20 cellular contexts compared by ENCODE assay signal in the genomic region with DNA sequence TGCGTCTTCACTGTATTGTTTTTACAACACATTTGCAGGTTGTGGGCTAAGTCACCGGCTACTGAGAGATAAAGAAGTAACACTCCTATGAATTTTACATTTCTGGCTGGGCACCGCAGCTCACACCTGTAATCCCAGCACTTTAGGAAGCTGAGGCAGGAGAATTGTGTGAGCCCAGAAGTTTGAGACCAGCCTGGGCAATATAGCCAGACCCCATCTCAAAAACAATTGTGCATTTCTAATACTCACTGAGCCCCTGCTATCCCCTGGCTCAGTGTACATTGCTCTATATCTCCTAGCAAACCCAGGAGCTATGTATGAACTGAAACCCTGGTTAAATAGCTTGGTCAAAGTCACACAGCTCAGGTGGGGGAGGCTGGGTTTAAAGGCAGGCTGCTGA.
A peak's percentile ranks its signal among the peaks of the same experiment; 100 is the strongest.
DNase-seq lines count a peak whose midpoint lies in the region; ATAC-seq, FAIRE-seq and TF ChIP-seq lines count a peak whose summit lies in the region.
"Had no signal": no experiment of that assay in that cellular context is flagged by ENCODE, and none has a peak within 500 bp of the region (broad histone marks: within the 10 kb centered on the region; RNA-seq: fewer than 3 reads in every experiment).

No MANE protein-coding gene starts in this region.

- no peaks in the 10 kb centered on the region for H3K9me3 Mint-ChIP-seq in GM23338
- H3K9me3 Mint-ChIP-seq in progenitor cell of endocrine pancreas (ENCODE audit: low read depth): no peaks in the 10 kb centered on the region
- H3K9me3 Mint-ChIP-seq in natural killer cell treated with Interleukin-12 subunit alpha and Interleukin-12 subunit beta and Interleukin-15 and Interleukin-18, amount 100 ng/mL, for 72 hours: no peaks in the 10 kb centered on the region
- H3K9me3 Mint-ChIP-seq: activated naive CD8-positive, alpha-beta T cell treated with anti-CD3 and anti-CD28 coated beads, Interleukin-2, amount 10 ng/mL, durations not matched to agents 7 days and 5 days had no signal

- H3K9me2 ChIP-seq in GM23338 (ENCODE audit: insufficient read depth) (no peaks in the 10 kb centered on the region; the same call in 1 of the 2 replicates), OCI-LY7 (ENCODE audit: insufficient read depth, low read length) (no peaks in the 10 kb centered on the region)

- H4K20me1 ChIP-seq in GM23338 (replicated peaks; ENCODE audit: insufficient read depth) (no peaks in the 10 kb centered on the region), OCI-LY7 (ENCODE audit: insufficient read depth, low read length) (no peaks in the 10 kb centered on the region), endothelial cell of umbilical vein (replicated peaks; ENCODE audit: control insufficient read depth, extremely low read depth, insufficient read depth, low read length) (no peaks in the 10 kb centered on the region)

- H3K36me3 Mint-ChIP-seq in GM23338 (ENCODE audit: low read depth): no peaks in the 10 kb centered on the region; the same call in 2 of the 3 replicates
- H3K36me3 Mint-ChIP-seq in progenitor cell of endocrine pancreas (ENCODE audit: insufficient read depth): no peaks in the 10 kb centered on the region
- no peaks in the 10 kb centered on the region for H3K36me3 Mint-ChIP-seq in natural killer cell treated with Interleukin-12 subunit alpha and Interleukin-12 subunit beta and Interleukin-15 and Interleukin-18, amount 100 ng/mL, for 72 hours
- H3K36me3 Mint-ChIP-seq: activated naive CD8-positive, alpha-beta T cell treated with anti-CD3 and anti-CD28 coated beads, Interleukin-2, amount 10 ng/mL, durations not matched to agents 7 days and 5 days had no signal

- BruUV-seq in OCI-LY7 (replicated peaks; lab: Mats Ljungman, UMichigan) (no TSS peak), endothelial cell of umbilical vein (replicated peaks; lab: Mats Ljungman, UMichigan) (no TSS peak)

- H3K27me3 ChIP-seq in GM23338 (ENCODE audit: insufficient read depth) (peaks cover 35% of the 10 kb centered on the region), endothelial cell of umbilical vein (ENCODE audit: control insufficient read depth in 2 of 2, insufficient read depth in 2 of 2, low read length in 2 of 2) (peaks cover 5 to 7% of the 10 kb centered on the region in 2 experiments)
- H3K27me3 ChIP-seq: MG63 had no signal

- no peaks in the 10 kb centered on the region for H3K9me1 ChIP-seq in endothelial cell of umbilical vein (replicated peaks; ENCODE audit: control insufficient read depth, extremely low read depth, insufficient read depth, low read length)

- peak; percentile 4 for FAIRE-seq in endothelial cell of umbilical vein (lab: Jason Lieb, UNC)
- FAIRE-seq: bronchial epithelial cell, HTR-8/SVneo had no signal

- peaks cover 4% of the 10 kb centered on the region; the same call in 1 of the 2 replicates for H3F3A ChIP-seq in GM23338 (replicated peaks; ENCODE audit: low read depth)

- H3K27ac Mint-ChIP-seq in GM23338 (no peak overlapping the region), progenitor cell of endocrine pancreas (no peak overlapping the region)
- H3K27ac Mint-ChIP-seq in natural killer cell treated with Interleukin-12 subunit alpha and Interleukin-12 subunit beta and Interleukin-15 and Interleukin-18, amount 100 ng/mL, for 72 hours: no peak overlapping the region
- H3K27ac Mint-ChIP-seq: activated CD8-positive, alpha-beta T cell treated with anti-CD3 and anti-CD28 coated beads, Interleukin-2, amount 10 ng/mL, durations not matched to agents 7 days and 5 days; activated naive CD8-positive, alpha-beta T cell treated with anti-CD3 and anti-CD28 coated beads, Interleukin-2, amount 10 ng/mL, durations not matched to agents 7 days and 5 days had no signal

- dilution Hi-C loops in endothelial cell of umbilical vein (cut with MboI; ENCODE audit: extremely low pct_ligation_motif_present, low sequenced_read_pairs): no loop called here

- H3K4me2 ChIP-seq in GM23338: peak overlapping the region; percentile 79
- peak overlapping the region; percentile 88; the same call in 1 of the 2 replicates for H3K4me2 ChIP-seq in OCI-LY7 (ENCODE audit: low read length)
- no peak overlapping the region for H3K4me2 ChIP-seq in endothelial cell of umbilical vein (ENCODE audit: insufficient read depth, low read length)

- no peak overlapping the region for H3K9ac ChIP-seq in endothelial cell of umbilical vein (replicated peaks; ENCODE audit: extremely low read depth, insufficient read depth, low read length)

- H3K4me3 ChIP-seq in GM23338: peak overlapping the region; percentile 61; the same call in 1 of the 2 replicates
- H3K4me3 ChIP-seq in OCI-LY7 (ENCODE audit: low read depth, low read length, poor library complexity, severe bottlenecking): no peak overlapping the region
- H3K4me3 ChIP-seq in endothelial cell of umbilical vein (replicated peaks in 1 of 3; ENCODE audit: insufficient read depth in 1 of 3, low read depth in 1 of 3, low read length in 3 of 3): no peak overlapping the region
- H3K4me3 ChIP-seq: lung had no signal

- H3K4me1 Mint-ChIP-seq in GM23338: peaks cover 22% of the 10 kb centered on the region
- peaks cover 12% of the 10 kb centered on the region for H3K4me1 Mint-ChIP-seq in progenitor cell of endocrine pancreas (ENCODE audit: low read depth)
- peaks cover 2 to 10% of the 10 kb centered on the region in 2 donors for H3K4me1 Mint-ChIP-seq in natural killer cell treated with Interleukin-12 subunit alpha and Interleukin-12 subunit beta and Interleukin-15 and Interleukin-18, amount 100 ng/mL, for 72 hours (ENCODE audit: low read depth in 2 of 2)

- in situ Hi-C loops in KBM-7 (cut with MboI; ENCODE audit: low pct_unique_long_range_greater_than_20kb, low sequenced_read_pairs): no loop called here

- no peaks in the 10 kb centered on the region for H3K9me3 ChIP-seq in OCI-LY7 (ENCODE audit: low read length)
- no peaks in the 10 kb centered on the region for H3K9me3 ChIP-seq in endothelial cell of umbilical vein (replicated peaks; ENCODE audit: control insufficient read depth, insufficient read depth, low read length)
- H3K9me3 ChIP-seq: MG63 had no signal

- H3K4me1 ChIP-seq in GM23338 (ENCODE audit: insufficient read depth) (peaks cover 33% of the 10 kb centered on the region), OCI-LY7 (ENCODE audit: insufficient read depth, low read length, poor library complexity, severe bottlenecking) (peaks cover 46% of the 10 kb centered on the region), endothelial cell of umbilical vein (ENCODE audit: control insufficient read depth, extremely low read depth, insufficient read depth, low read length) (peaks cover 2% of the 10 kb centered on the region)

- DNase-seq in GM23338 (ENCODE audit: low spot score) (no peak), OCI-LY7 (ENCODE audit: low spot score) (no peak), endothelial cell of umbilical vein (ENCODE audit: low read depth, low spot score) (no peak), progenitor cell of endocrine pancreas (ENCODE audit: low spot score, unreplicated experiment) (no peak), omental fat pad (ENCODE audit: low spot score) (no peak), KBM-7 (no peak)
- DNase-seq in natural killer cell treated with Interleukin-12 subunit alpha and Interleukin-12 subunit beta and Interleukin-15 and Interleukin-18, amount 100 ng/mL, for 72 hours (ENCODE audit: low spot score): no peak
- DNase-seq: activated CD8-positive, alpha-beta T cell treated with anti-CD3 and anti-CD28 coated beads, Interleukin-2, amount 10 ng/mL, durations not matched to agents 7 days and 5 days; activated naive CD8-positive, alpha-beta T cell treated with anti-CD3 and anti-CD28 coated beads, Interleukin-2, amount 10 ng/mL, durations not matched to agents 7 days and 5 days; dorsolateral prefrontal cortex; glutamatergic neuron; MG63; NCI-H187 treated with DMSO at 0.1 percent for 48 hours; Right ventricle myocardium superior; stimulated activated CD4-positive, alpha-beta T cell treated with anti-CD3 and anti-CD28 coated beads, Interleukin-4, amount 100 ng/mL, for 4 hours; T-helper 1 cell had no signal

- intact Hi-C loops in OCI-LY7 (cut with micrococcal nuclease; ENCODE audit: unreplicated experiment): loop anchor here (10.0 kb wide), 1 partner anchor 616 kb away; no protein-coding TSS in a partner anchor
- intact Hi-C loops in endothelial cell of umbilical vein (cut with micrococcal nuclease): no loop called here

- H3K36me3 ChIP-seq in GM23338 (ENCODE audit: insufficient read depth) (no peaks in the 10 kb centered on the region), OCI-LY7 (ENCODE audit: insufficient read depth, low read length) (no peaks in the 10 kb centered on the region), endothelial cell of umbilical vein (ENCODE audit: control insufficient read depth in 2 of 2, extremely low read depth in 1 of 2, insufficient read depth in 2 of 2, low read length in 2 of 2) (no peaks in the 10 kb centered on the region)
- H3K36me3 ChIP-seq: MG63 had no signal

- no peak overlapping the region for H3K27ac ChIP-seq in GM23338 (ENCODE audit: low read depth)
- no peak overlapping the region for H3K27ac ChIP-seq in OCI-LY7 (ENCODE audit: low read depth, low read length, poor library complexity, severe bottlenecking)
- H3K27ac ChIP-seq in endothelial cell of umbilical vein (ENCODE audit: insufficient read depth, low read depth, low read length): no peak overlapping the region
- H3K27ac ChIP-seq: C4-2B had no signal

- H3K79me2 ChIP-seq in GM23338 (replicated peaks; ENCODE audit: insufficient read depth) (no peaks in the 10 kb centered on the region), OCI-LY7 (ENCODE audit: insufficient read depth, low read depth, low read length) (no peaks in the 10 kb centered on the region), endothelial cell of umbilical vein (ENCODE audit: control insufficient read depth, insufficient read depth, low read length) (no peaks in the 10 kb centered on the region)

- TF ChIP-seq CTCF in GM23338 (conservative IDR thresholded peaks at IDR 0.05; ENCODE audit: low read depth in 2 of 2) (no peak), OCI-LY7 (conservative IDR thresholded peaks at IDR 0.05; ENCODE audit: low read length) (no peak), endothelial cell of umbilical vein (IDR thresholded peaks at IDR 0.05; ENCODE audit: extremely low read depth in 1 of 2, insufficient read depth in 1 of 2, low read depth in 1 of 2, low read length in 2 of 2) (no peak), progenitor cell of endocrine pancreas (IDR thresholded peaks at IDR 0.05; ENCODE audit: unreplicated experiment) (no peak), omental fat pad (IDR thresholded peaks at IDR 0.05) (no peak)

- POLR2A ChIA-PET in OCI-LY7 (lab: Charles Lee): interaction anchor here (0.5 to 1.9 kb wide), 8 partner anchors 11 to 293 kb away, joined by 3 to 11 read pairs (median 6); no protein-coding TSS in a partner anchor
- POLR2A ChIA-PET in endothelial cell of umbilical vein (lab: Charles Lee): no interaction called here

- ATAC-seq in GM23338 (no peak), omental fat pad (ENCODE audit: low FRiP score) (no peak)
- no peak for ATAC-seq in natural killer cell treated with Interleukin-12 subunit alpha and Interleukin-12 subunit beta and Interleukin-15 and Interleukin-18, amount 100 ng/mL, for 72 hours
- ATAC-seq: activated CD8-positive, alpha-beta T cell treated with anti-CD3 and anti-CD28 coated beads, Interleukin-2, amount 10 ng/mL, durations not matched to agents 7 days and 5 days had no signal

- no peak for TF ChIP-seq POLR2A in endothelial cell of umbilical vein (IDR thresholded peaks at IDR 0.05; ENCODE audit: low read depth, low read length)

- H3K4me3 Mint-ChIP-seq in GM23338 (no peak overlapping the region), progenitor cell of endocrine pancreas (ENCODE audit: low read depth) (peak overlapping the region; percentile 75)
- no peak overlapping the region for H3K4me3 Mint-ChIP-seq in natural killer cell treated with Interleukin-12 subunit alpha and Interleukin-12 subunit beta and Interleukin-15 and Interleukin-18, amount 100 ng/mL, for 72 hours

- peak overlapping the region; percentile 87 for H2AFZ ChIP-seq in GM23338
- H2AFZ ChIP-seq in OCI-LY7 (ENCODE audit: low read length): peak overlapping the region; percentile 82; the same call in 1 of the 2 replicates
- H2AFZ ChIP-seq in endothelial cell of umbilical vein (ENCODE audit: low read depth, low read length): no peak overlapping the region

- CTCF ChIA-PET in OCI-LY7 (lab: Charles Lee; ENCODE audit: unreplicated experiment) (no interaction called here), endothelial cell of umbilical vein (lab: Charles Lee) (interaction anchor here (0.6 to 1.8 kb wide), 6 partner anchors 10 to 616 kb away, joined by 3 to 10 read pairs (median 4); no protein-coding TSS in a partner anchor)

- H3K27me3 Mint-ChIP-seq in GM23338 (ENCODE audit: insufficient read depth, low read depth, poor library complexity) (peaks cover 21% of the 10 kb centered on the region), progenitor cell of endocrine pancreas (peaks cover 30% of the 10 kb centered on the region)
- H3K27me3 Mint-ChIP-seq in natural killer cell treated with Interleukin-12 subunit alpha and Interleukin-12 subunit beta and Interleukin-15 and Interleukin-18, amount 100 ng/mL, for 72 hours: peaks cover 7 to 12% of the 10 kb centered on the region in 2 donors
